9 cellular contexts compared by ENCODE assay signal in genomic region chr6:43347444-43347843, GRCh38. TPM values are rescaled to one million over a fixed set of nuclear protein-coding genes. Genes with fewer than 3 reads are reported as not detected.
"Had no signal": no experiment of that assay in that cellular context is flagged by ENCODE, and none has a peak within 500 bp of the region (broad histone marks: within the 10 kb centered on the region; RNA-seq: fewer than 3 reads in every experiment).

No MANE protein-coding gene starts in this region.

- H3K4me3 ChIP-seq: GM23338, K562 had no signal

- H2AFZ ChIP-seq: GM23338 had no signal

- ATAC-seq: GM23338, K562 had no signal

- DNase-seq: H9, HCEC 1CT, IMR-90, KG1 had no signal

- FAIRE-seq: HTR-8/SVneo, K562 had no signal

- H3K4me2 ChIP-seq: GM23338 had no signal

RNA-seq across cellular contexts. Expression of gene CRIP3, which starts 38.8 kb away (rescaled TPM):
- total RNA-seq: H4, HT-29, IMR-90 had no signal
- polyA plus RNA-seq: IMR-90 had no signal

RNA-seq across cellular contexts. Expression of gene SLC22A7, which starts 49.4 kb away (rescaled TPM):
- total RNA-seq: GM23338, H4, H9, HT-29, IMR-90, K562 had no signal
- polyA plus RNA-seq: IMR-90, K562 had no signal
